8 cellular contexts compared by ENCODE assay signal in genomic region chr1:17539526-17540254, GRCh38. TPM values are rescaled to one million over a fixed set of nuclear protein-coding genes. Genes with fewer than 3 reads are reported as not detected.
DNase-seq lines count a peak whose midpoint lies in the region; TF ChIP-seq lines count a peak whose summit lies in the region.

Gene ARHGEF10L (plus strand): TSS chr1:17539698. CDS start chr1:17580596, 40,898 bp downstream.

- H3K27me3 ChIP-seq in iPS-18a (ENCODE audit: control insufficient read depth, insufficient read depth, low read length) (no peaks in the 10 kb centered on the region), skeletal muscle satellite cell (ENCODE audit: control insufficient read depth, insufficient read depth, low read length) (no peaks in the 10 kb centered on the region)

- H3K27ac ChIP-seq in iPS-18a (ENCODE audit: low read length), result peak within 1 kb of the TSS; percentile 59

- peaks cover 19% of the 10 kb centered on the region for H3K4me1 ChIP-seq in iPS-18a (ENCODE audit: control insufficient read depth, low read depth, low read length)
- H3K4me1 ChIP-seq in skeletal muscle satellite cell (ENCODE audit: control insufficient read depth, insufficient read depth, low read length), result peaks cover 23% of the 10 kb centered on the region

- peak within 1 kb of the TSS; percentile 19 for H3K27ac Mint-ChIP-seq in activated naive CD4-positive, alpha-beta T cell treated with anti-CD3 and anti-CD28 coated beads, Interleukin-2, amount 10 ng/mL, durations not matched to agents 7 days and 5 days
- no peak within 1 kb of the TSS for H3K27ac Mint-ChIP-seq in activated CD4-positive, alpha-beta memory T cell treated with anti-CD3 and anti-CD28 coated beads, Interleukin-2, amount 10 ng/mL, durations not matched to agents 7 days and 5 days

- peak within 1 kb of the TSS; percentile 89 for H3K9ac ChIP-seq in iPS-18a (ENCODE audit: low read length)
- peak within 1 kb of the TSS; percentile 93 for H3K9ac ChIP-seq in skeletal muscle satellite cell (ENCODE audit: low read depth, low read length)

- TF ChIP-seq CTCF in astrocyte of the spinal cord (IDR thresholded peaks at IDR 0.05; ENCODE audit: low read depth, low read length), result no peak

- peak within 1 kb of the TSS; percentile 84 for H3K4me2 ChIP-seq in skeletal muscle satellite cell (ENCODE audit: low read length)

- no peaks in the 10 kb centered on the region for H3K9me3 Mint-ChIP-seq in activated naive CD4-positive, alpha-beta T cell treated with anti-CD3 and anti-CD28 coated beads, Interleukin-2, amount 10 ng/mL, durations not matched to agents 7 days and 5 days
- H3K9me3 Mint-ChIP-seq in activated CD4-positive, alpha-beta memory T cell treated with anti-CD3 and anti-CD28 coated beads, Interleukin-2, amount 10 ng/mL, durations not matched to agents 7 days and 5 days, result no peaks in the 10 kb centered on the region

- no peaks in the 10 kb centered on the region for H3K36me3 Mint-ChIP-seq in activated naive CD4-positive, alpha-beta T cell treated with anti-CD3 and anti-CD28 coated beads, Interleukin-2, amount 10 ng/mL, durations not matched to agents 7 days and 5 days
- no peaks in the 10 kb centered on the region for H3K36me3 Mint-ChIP-seq in activated CD4-positive, alpha-beta memory T cell treated with anti-CD3 and anti-CD28 coated beads, Interleukin-2, amount 10 ng/mL, durations not matched to agents 7 days and 5 days (ENCODE audit: low read depth)

- H3K4me3 ChIP-seq in astrocyte of the spinal cord (ENCODE audit: low read depth, low read length) (peak within 1 kb of the TSS; percentile 66), iPS-18a (ENCODE audit: low read length) (peak within 1 kb of the TSS; percentile 83), skeletal muscle satellite cell (ENCODE audit: low read length) (peak within 1 kb of the TSS; percentile 100)

- in situ Hi-C loops in astrocyte of the spinal cord (cut with HindIII; ENCODE audit: low sequenced_read_pairs), result no loop called here

- CTCF ChIA-PET in activated naive CD4-positive, alpha-beta T cell treated with anti-CD3 and anti-CD28 coated beads, Interleukin-2, amount 10 ng/mL, durations not matched to agents 7 days and 5 days (lab: Charles Lee), result no interaction called here
- CTCF ChIA-PET in activated CD4-positive, alpha-beta memory T cell treated with anti-CD3 and anti-CD28 coated beads, Interleukin-2, amount 10 ng/mL, durations not matched to agents 7 days and 5 days (lab: Charles Lee), result no interaction called here

- H3K4me3 Mint-ChIP-seq in activated naive CD4-positive, alpha-beta T cell treated with anti-CD3 and anti-CD28 coated beads, Interleukin-2, amount 10 ng/mL, durations not matched to agents 7 days and 5 days, result peak within 1 kb of the TSS; percentile 26
- no peak within 1 kb of the TSS for H3K4me3 Mint-ChIP-seq in activated CD4-positive, alpha-beta memory T cell treated with anti-CD3 and anti-CD28 coated beads, Interleukin-2, amount 10 ng/mL, durations not matched to agents 7 days and 5 days

- H3K36me3 ChIP-seq in iPS-18a (ENCODE audit: control insufficient read depth, low read depth, low read length), result no peaks in the 10 kb centered on the region
- H3K36me3 ChIP-seq in skeletal muscle satellite cell (ENCODE audit: insufficient read depth, low read length), result no peaks in the 10 kb centered on the region

- H3K27me3 Mint-ChIP-seq in activated naive CD4-positive, alpha-beta T cell treated with anti-CD3 and anti-CD28 coated beads, Interleukin-2, amount 10 ng/mL, durations not matched to agents 7 days and 5 days, result peaks cover 74% of the 10 kb centered on the region
- H3K27me3 Mint-ChIP-seq in activated CD4-positive, alpha-beta memory T cell treated with anti-CD3 and anti-CD28 coated beads, Interleukin-2, amount 10 ng/mL, durations not matched to agents 7 days and 5 days, result peaks cover 35% of the 10 kb centered on the region

- H3K4me1 Mint-ChIP-seq in activated naive CD4-positive, alpha-beta T cell treated with anti-CD3 and anti-CD28 coated beads, Interleukin-2, amount 10 ng/mL, durations not matched to agents 7 days and 5 days, result peaks cover 5% of the 10 kb centered on the region
- peaks cover 2% of the 10 kb centered on the region for H3K4me1 Mint-ChIP-seq in activated CD4-positive, alpha-beta memory T cell treated with anti-CD3 and anti-CD28 coated beads, Interleukin-2, amount 10 ng/mL, durations not matched to agents 7 days and 5 days

- no peaks in the 10 kb centered on the region for H3K9me3 ChIP-seq in iPS-18a (ENCODE audit: control insufficient read depth, low read depth, low read length)
- H3K9me3 ChIP-seq in skeletal muscle satellite cell (replicated peaks; ENCODE audit: low read length), result no peaks in the 10 kb centered on the region

- POLR2A ChIA-PET in activated CD4-positive, alpha-beta memory T cell treated with anti-CD3 and anti-CD28 coated beads, Interleukin-2, amount 10 ng/mL, durations not matched to agents 7 days and 5 days (lab: Charles Lee), result no interaction called here

- no peak for DNase-seq in activated naive CD4-positive, alpha-beta T cell treated with anti-CD3 and anti-CD28 coated beads, Interleukin-2, amount 10 ng/mL, durations not matched to agents 7 days and 5 days
- no peak for DNase-seq in activated naive CD4-positive, alpha-beta T cell (lab: John Stamatoyannopoulos, UW)
- DNase-seq in astrocyte of the spinal cord (ENCODE audit: low read depth, low spot score) (no peak), NCI-H1694 (lab: John Stamatoyannopoulos, UW) (no peak), NCI-H128 (lab: John Stamatoyannopoulos, UW; ENCODE audit: unreplicated experiment) (no peak)
- no peak for DNase-seq in activated CD4-positive, alpha-beta memory T cell treated with anti-CD3 and anti-CD28 coated beads, Interleukin-2, amount 10 ng/mL, durations not matched to agents 7 days and 5 days

RNA-seq across cellular contexts. Expression of gene ARHGEF10L, which starts in this region (rescaled TPM):
- 11.9 and 14.4 TPM in 2 replicates for total RNA-seq in skeletal muscle satellite cell (2012; rRNA removed)
- total RNA-seq in activated CD4-positive, alpha-beta memory T cell treated with anti-CD3 and anti-CD28 coated beads, Interleukin-2, amount 10 ng/mL, durations not matched to agents 7 days and 5 days, result not detected
